In genomic region chr10:17241611-17242333, GRCh38 we compare ENCODE assay signal across 14 cellular contexts. TPM values are rescaled to one million over a fixed set of nuclear protein-coding genes. Genes with fewer than 3 reads are reported as not detected.
DNase-seq lines count a peak whose midpoint lies in the region; ATAC-seq and TF ChIP-seq lines count a peak whose summit lies in the region.
"Had no signal": no experiment of that assay in that cellular context is flagged by ENCODE, and none has a peak within 500 bp of the region (broad histone marks: within the 10 kb centered on the region; RNA-seq: fewer than 3 reads in every experiment).

No MANE protein-coding gene starts in this region.

- H3K9me3 ChIP-seq in trophoblast cell (ENCODE audit: insufficient read depth, low read depth, low read length): no peaks in the 10 kb centered on the region

- no peak overlapping the region for H3K27ac ChIP-seq in trophoblast cell (ENCODE audit: low read depth, low read length)
- H3K27ac ChIP-seq: BLaER1 treated with 17β-estradiol and CSF1 and Interleukin-3, amounts not matched to agents 10 nM and 100 nM; GM23248; HL-60 had no signal

- peak overlapping the region; percentile 17 for H3K27ac Mint-ChIP-seq in activated CD8-positive, alpha-beta memory T cell treated with anti-CD3 and anti-CD28 coated beads, Interleukin-2, amount 10 ng/mL, durations not matched to agents 7 days and 5 days
- peak overlapping the region; percentile 67 for H3K27ac Mint-ChIP-seq in activated naive CD8-positive, alpha-beta T cell treated with anti-CD3 and anti-CD28 coated beads, Interleukin-2, amount 10 ng/mL, durations not matched to agents 7 days and 5 days
- no peak overlapping the region for H3K27ac Mint-ChIP-seq in activated naive CD8-positive, alpha-beta T cell treated with anti-CD3 and anti-CD28 coated beads, Interleukin-2, amount 50 U/mL, for 24 hours
- H3K27ac Mint-ChIP-seq in activated CD8-positive, alpha-beta T cell treated with anti-CD3 and anti-CD28 coated beads for 36 hours: peak overlapping the region; percentile 45
- H3K27ac Mint-ChIP-seq in naive thymus-derived CD8-positive, alpha-beta T cell: peak overlapping the region; percentile 73 to 93 (median 86)

- no peak overlapping the region for H3K9ac ChIP-seq in trophoblast cell (ENCODE audit: low read length)
- H3K9ac ChIP-seq: BLaER1 treated with 17β-estradiol and CSF1 and Interleukin-3, amounts not matched to agents 10 nM and 100 nM; GM23248 had no signal

- H3K27me3 ChIP-seq in trophoblast cell (ENCODE audit: insufficient read depth, low read length): no peaks in the 10 kb centered on the region
- H3K27me3 ChIP-seq: BLaER1 treated with 17β-estradiol and CSF1 and Interleukin-3, amounts not matched to agents 10 nM and 100 nM had no signal

- WGBS in trophoblast cell (ENCODE audit: extremely low coverage, insufficient coverage, insufficient read length): no CpG with 5 or more reads among the region's 5 CpGs

- ATAC-seq in activated CD8-positive, alpha-beta memory T cell treated with anti-CD3 and anti-CD28 coated beads, Interleukin-2, amount 10 ng/mL, durations not matched to agents 7 days and 5 days: no peak
- ATAC-seq in activated naive CD8-positive, alpha-beta T cell treated with anti-CD3 and anti-CD28 coated beads, Interleukin-2, amount 10 ng/mL, durations not matched to agents 7 days and 5 days (ENCODE audit: low read depth): peak; percentile 30
- ATAC-seq in activated naive CD8-positive, alpha-beta T cell treated with anti-CD3 and anti-CD28 coated beads, Interleukin-2, amount 50 U/mL, for 24 hours: no peak
- ATAC-seq in activated CD8-positive, alpha-beta T cell treated with anti-CD3 and anti-CD28 coated beads for 36 hours: peak; percentile 24
- ATAC-seq in naive thymus-derived CD8-positive, alpha-beta T cell: peak; percentile 39 to 69
- ATAC-seq: HCT116 had no signal

- H3K18ac ChIP-seq in trophoblast cell (ENCODE audit: low read length): no peak overlapping the region

- no peak overlapping the region for H3K4ac ChIP-seq in trophoblast cell (ENCODE audit: low read depth, low read length)

- no peak overlapping the region for H2BK12ac ChIP-seq in trophoblast cell (ENCODE audit: low read length)

- no peak overlapping the region for H2AFZ ChIP-seq in trophoblast cell (ENCODE audit: insufficient read depth, low read length, poor library complexity)
- H2AFZ ChIP-seq: GM23248 had no signal

- no peaks in the 10 kb centered on the region for H3K79me2 ChIP-seq in trophoblast cell (ENCODE audit: control insufficient read depth, insufficient read depth, low read length, poor library complexity)

- CTCF ChIA-PET in activated CD8-positive, alpha-beta memory T cell treated with anti-CD3 and anti-CD28 coated beads, Interleukin-2, amount 10 ng/mL, durations not matched to agents 7 days and 5 days (lab: Charles Lee): interaction anchor here (0.6 to 0.7 kb wide), 2 partner anchors 36 to 399 kb away, joined by 3 to 4 read pairs; no protein-coding TSS in a partner anchor
- CTCF ChIA-PET in activated CD8-positive, alpha-beta T cell treated with anti-CD3 and anti-CD28 coated beads for 36 hours (lab: Charles Lee): interaction anchor here (1.4 to 1.6 kb wide), 2 partner anchors 12 to 15 kb away, joined by 3 to 6 read pairs; no protein-coding TSS in a partner anchor

- no peaks in the 10 kb centered on the region for H3K36me3 ChIP-seq in trophoblast cell (ENCODE audit: control insufficient read depth in 1 of 2, insufficient read depth in 2 of 2, low read length in 2 of 2)

- H3K14ac ChIP-seq in trophoblast cell (ENCODE audit: low read length): no peak overlapping the region

- POLR2A ChIA-PET in activated naive CD8-positive, alpha-beta T cell treated with anti-CD3 and anti-CD28 coated beads, Interleukin-2, amount 10 ng/mL, durations not matched to agents 7 days and 5 days (lab: Charles Lee): interaction anchor here (0.7 to 2.1 kb wide), 3 partner anchors 41 to 350 kb away, joined by 4 to 7 read pairs (median 6); partner anchors contain the start of gene TRDMT1
- POLR2A ChIA-PET in activated CD8-positive, alpha-beta T cell treated with anti-CD3 and anti-CD28 coated beads for 36 hours (lab: Charles Lee): interaction anchor here (0.6 to 1.2 kb wide), 2 partner anchors 8 to 11 kb away, joined by 3 read pairs; no protein-coding TSS in a partner anchor
- POLR2A ChIA-PET in naive thymus-derived CD8-positive, alpha-beta T cell (lab: Charles Lee): interaction anchor here (1.4 to 2.3 kb wide), 2 partner anchors 12 to 15 kb away, joined by 5 to 13 read pairs; partner anchors contain the start of gene VIM

- H3K27me3 Mint-ChIP-seq in activated CD8-positive, alpha-beta memory T cell treated with anti-CD3 and anti-CD28 coated beads, Interleukin-2, amount 10 ng/mL, durations not matched to agents 7 days and 5 days: no peaks in the 10 kb centered on the region
- no peaks in the 10 kb centered on the region for H3K27me3 Mint-ChIP-seq in activated naive CD8-positive, alpha-beta T cell treated with anti-CD3 and anti-CD28 coated beads, Interleukin-2, amount 10 ng/mL, durations not matched to agents 7 days and 5 days
- no peaks in the 10 kb centered on the region for H3K27me3 Mint-ChIP-seq in activated naive CD8-positive, alpha-beta T cell treated with anti-CD3 and anti-CD28 coated beads, Interleukin-2, amount 50 U/mL, for 24 hours
- no peaks in the 10 kb centered on the region for H3K27me3 Mint-ChIP-seq in activated CD8-positive, alpha-beta T cell treated with anti-CD3 and anti-CD28 coated beads for 36 hours
- no peaks in the 10 kb centered on the region for H3K27me3 Mint-ChIP-seq in naive thymus-derived CD8-positive, alpha-beta T cell

- no peaks in the 10 kb centered on the region for H3K79me1 ChIP-seq in trophoblast cell (ENCODE audit: low read length)

- H2BK5ac ChIP-seq in trophoblast cell (ENCODE audit: low read depth, low read length, poor library complexity): no peak overlapping the region

- H3K9me3 Mint-ChIP-seq in activated CD8-positive, alpha-beta memory T cell treated with anti-CD3 and anti-CD28 coated beads, Interleukin-2, amount 10 ng/mL, durations not matched to agents 7 days and 5 days (ENCODE audit: low read depth): peaks cover 3% of the 10 kb centered on the region
- peaks cover 6% of the 10 kb centered on the region for H3K9me3 Mint-ChIP-seq in activated naive CD8-positive, alpha-beta T cell treated with anti-CD3 and anti-CD28 coated beads, Interleukin-2, amount 10 ng/mL, durations not matched to agents 7 days and 5 days
- H3K9me3 Mint-ChIP-seq in activated naive CD8-positive, alpha-beta T cell treated with anti-CD3 and anti-CD28 coated beads, Interleukin-2, amount 50 U/mL, for 24 hours: peaks cover 3% of the 10 kb centered on the region
- no peaks in the 10 kb centered on the region for H3K9me3 Mint-ChIP-seq in activated CD8-positive, alpha-beta T cell treated with anti-CD3 and anti-CD28 coated beads for 36 hours
- H3K9me3 Mint-ChIP-seq in naive thymus-derived CD8-positive, alpha-beta T cell: peaks cover 0 to 4% (median 0%) of the 10 kb centered on the region in 9 donors

- H4K91ac ChIP-seq in trophoblast cell (ENCODE audit: low read depth, low read length): no peak overlapping the region

- H3K23ac ChIP-seq in trophoblast cell (ENCODE audit: low read length): no peak overlapping the region

- no peak overlapping the region for H3K4me3 Mint-ChIP-seq in activated CD8-positive, alpha-beta memory T cell treated with anti-CD3 and anti-CD28 coated beads, Interleukin-2, amount 10 ng/mL, durations not matched to agents 7 days and 5 days
- no peak overlapping the region for H3K4me3 Mint-ChIP-seq in activated naive CD8-positive, alpha-beta T cell treated with anti-CD3 and anti-CD28 coated beads, Interleukin-2, amount 10 ng/mL, durations not matched to agents 7 days and 5 days
- no peak overlapping the region for H3K4me3 Mint-ChIP-seq in activated naive CD8-positive, alpha-beta T cell treated with anti-CD3 and anti-CD28 coated beads, Interleukin-2, amount 50 U/mL, for 24 hours
- H3K4me3 Mint-ChIP-seq in activated CD8-positive, alpha-beta T cell treated with anti-CD3 and anti-CD28 coated beads for 36 hours: no peak overlapping the region
- peak overlapping the region in 5 of 10 donors; percentile 19 to 52 (median 26) for H3K4me3 Mint-ChIP-seq in naive thymus-derived CD8-positive, alpha-beta T cell

- H3K36me3 Mint-ChIP-seq in activated CD8-positive, alpha-beta memory T cell treated with anti-CD3 and anti-CD28 coated beads, Interleukin-2, amount 10 ng/mL, durations not matched to agents 7 days and 5 days: peaks cover 11% of the 10 kb centered on the region
- H3K36me3 Mint-ChIP-seq in activated naive CD8-positive, alpha-beta T cell treated with anti-CD3 and anti-CD28 coated beads, Interleukin-2, amount 10 ng/mL, durations not matched to agents 7 days and 5 days: peaks cover 16% of the 10 kb centered on the region
- peaks cover 12% of the 10 kb centered on the region for H3K36me3 Mint-ChIP-seq in activated naive CD8-positive, alpha-beta T cell treated with anti-CD3 and anti-CD28 coated beads, Interleukin-2, amount 50 U/mL, for 24 hours (ENCODE audit: low read depth)
- H3K36me3 Mint-ChIP-seq in activated CD8-positive, alpha-beta T cell treated with anti-CD3 and anti-CD28 coated beads for 36 hours (ENCODE audit: low read depth): peaks cover 2% of the 10 kb centered on the region
- peaks cover 4 to 21% (median 5%) of the 10 kb centered on the region in 3 donors for H3K36me3 Mint-ChIP-seq in naive thymus-derived CD8-positive, alpha-beta T cell

- no peak overlapping the region for H2BK120ac ChIP-seq in trophoblast cell (ENCODE audit: insufficient read depth, low read length, poor library complexity)

- no peak overlapping the region for H4K8ac ChIP-seq in trophoblast cell (ENCODE audit: low read depth, low read length)

- no peak overlapping the region for H2AK5ac ChIP-seq in trophoblast cell (ENCODE audit: low read length)

- no peak for TF ChIP-seq CTCF in activated CD8-positive, alpha-beta T cell treated with anti-CD3 and anti-CD28 coated beads for 36 hours (IDR thresholded peaks at IDR 0.05)

- H3K4me3 ChIP-seq in trophoblast cell (ENCODE audit: low read depth, low read length): no peak overlapping the region
- H3K4me3 ChIP-seq: BLaER1 treated with 17β-estradiol and CSF1 and Interleukin-3, amounts not matched to agents 10 nM and 100 nM; GM23248 had no signal

- no peak overlapping the region for H4K12ac ChIP-seq in trophoblast cell (ENCODE audit: low read depth, low read length)

- H3K4me2 ChIP-seq in trophoblast cell (ENCODE audit: low read length): no peak overlapping the region
- H3K4me2 ChIP-seq: BLaER1 treated with 17β-estradiol and CSF1 and Interleukin-3, amounts not matched to agents 10 nM and 100 nM had no signal

- DNase-seq in activated CD8-positive, alpha-beta memory T cell treated with anti-CD3 and anti-CD28 coated beads, Interleukin-2, amount 10 ng/mL, durations not matched to agents 7 days and 5 days: no peak
- DNase-seq in activated CD8-positive, alpha-beta memory T cell treated with anti-CD3 and anti-CD28 coated beads, Interleukin-2, amount 50 U/mL, for 4 hours: no peak
- DNase-seq in activated naive CD8-positive, alpha-beta T cell treated with anti-CD3 and anti-CD28 coated beads, Interleukin-2, amount 10 ng/mL, durations not matched to agents 7 days and 5 days: no peak
- DNase-seq in activated naive CD8-positive, alpha-beta T cell treated with anti-CD3 and anti-CD28 coated beads, Interleukin-2, amount 50 U/mL, for 24 hours: no peak
- no peak for DNase-seq in activated CD8-positive, alpha-beta T cell treated with anti-CD3 and anti-CD28 coated beads for 36 hours
- peak in 3 of 10 donors; percentile 17 to 29 (median 26) for DNase-seq in naive thymus-derived CD8-positive, alpha-beta T cell
- DNase-seq in trophoblast cell: no peak
- DNase-seq in NCI-H1092 treated with DMSO at 0.1 percent for 48 hours (lab: John Stamatoyannopoulos, UW): no peak
- DNase-seq: 8988T, DMS53, GM23248 had no signal

- H3K4me1 Mint-ChIP-seq in activated CD8-positive, alpha-beta memory T cell treated with anti-CD3 and anti-CD28 coated beads, Interleukin-2, amount 10 ng/mL, durations not matched to agents 7 days and 5 days: peaks cover 2% of the 10 kb centered on the region
- H3K4me1 Mint-ChIP-seq in activated naive CD8-positive, alpha-beta T cell treated with anti-CD3 and anti-CD28 coated beads, Interleukin-2, amount 10 ng/mL, durations not matched to agents 7 days and 5 days: peaks cover 10% of the 10 kb centered on the region
- peaks cover 5% of the 10 kb centered on the region for H3K4me1 Mint-ChIP-seq in activated naive CD8-positive, alpha-beta T cell treated with anti-CD3 and anti-CD28 coated beads, Interleukin-2, amount 50 U/mL, for 24 hours
- peaks cover 7% of the 10 kb centered on the region for H3K4me1 Mint-ChIP-seq in activated CD8-positive, alpha-beta T cell treated with anti-CD3 and anti-CD28 coated beads for 36 hours (ENCODE audit: low read depth)
- H3K4me1 Mint-ChIP-seq in naive thymus-derived CD8-positive, alpha-beta T cell: peaks cover 5 to 25% (median 12%) of the 10 kb centered on the region in 4 donors

- H3K4me1 ChIP-seq in trophoblast cell (ENCODE audit: control insufficient read depth in 1 of 2, insufficient read depth in 2 of 2, low read length in 2 of 2): no peaks in the 10 kb centered on the region
- H3K4me1 ChIP-seq: BLaER1 treated with 17β-estradiol and CSF1 and Interleukin-3, amounts not matched to agents 10 nM and 100 nM had no signal

- intact Hi-C loops in activated CD8-positive, alpha-beta T cell treated with anti-CD3 and anti-CD28 coated beads for 36 hours (cut with micrococcal nuclease): no loop called here

RNA-seq across cellular contexts. Expression of gene VIM, which starts 13.7 kb away (rescaled TPM):
- 1,000 to 10,000 TPM; 1,771 to 2,143 TPM for total RNA-seq in activated CD8-positive, alpha-beta memory T cell treated with anti-CD3 and anti-CD28 coated beads, Interleukin-2, amount 10 ng/mL, durations not matched to agents 7 days and 5 days
- total RNA-seq in activated naive CD8-positive, alpha-beta T cell treated with anti-CD3 and anti-CD28 coated beads, Interleukin-2, amount 10 ng/mL, durations not matched to agents 7 days and 5 days: 1,000 to 10,000 TPM; 1,681 to 1,738 TPM
- total RNA-seq in activated CD8-positive, alpha-beta T cell treated with anti-CD3 and anti-CD28 coated beads for 36 hours: 100 to 1,000 TPM; 590 to 602 TPM
- 100 to 1,000 TPM; 593 to 621 TPM for total RNA-seq in naive thymus-derived CD8-positive, alpha-beta T cell
- 100 to 1,000 TPM; 295 to 479 (median 434) TPM for polyA plus RNA-seq in naive thymus-derived CD8-positive, alpha-beta T cell
- 408 and 429 TPM in 2 replicates for polyA plus RNA-seq in trophoblast cell (2013)

RNA-seq across cellular contexts. Expression of gene TRDMT1, which starts 40.3 kb away (rescaled TPM):
- 1 to 10 TPM; 7.7 to 9.2 TPM for total RNA-seq in activated CD8-positive, alpha-beta memory T cell treated with anti-CD3 and anti-CD28 coated beads, Interleukin-2, amount 10 ng/mL, durations not matched to agents 7 days and 5 days
- 10 to 100 TPM; 15.3 to 17.1 TPM for total RNA-seq in activated naive CD8-positive, alpha-beta T cell treated with anti-CD3 and anti-CD28 coated beads, Interleukin-2, amount 10 ng/mL, durations not matched to agents 7 days and 5 days
- 1 to 10 TPM; 4.4 to 4.5 TPM for total RNA-seq in activated CD8-positive, alpha-beta T cell treated with anti-CD3 and anti-CD28 coated beads for 36 hours
- 10 to 100 TPM; 17.9 to 22.6 TPM for total RNA-seq in naive thymus-derived CD8-positive, alpha-beta T cell
- polyA plus RNA-seq in naive thymus-derived CD8-positive, alpha-beta T cell: 10 to 100 TPM in 2 of 3 donors, 1 to 10 TPM in 1; 6.9 to 10.7 (median 10.6) TPM
- 2.7 and 3.1 TPM in 2 replicates for polyA plus RNA-seq in trophoblast cell (2013)

Comparison
In these comparisons a context has a peak if more than half of its experiments do, and no peak if none do; other contexts are left out.
1. ATAC-seq: peak in activated naive CD8-positive, alpha-beta T cell treated with anti-CD3 and anti-CD28 coated beads, Interleukin-2, amount 10 ng/mL, durations not matched to agents 7 days and 5 days (single experiment), activated CD8-positive, alpha-beta T cell treated with anti-CD3 and anti-CD28 coated beads for 36 hours (single experiment) and naive thymus-derived CD8-positive, alpha-beta T cell (2 of 2); none in activated CD8-positive, alpha-beta memory T cell treated with anti-CD3 and anti-CD28 coated beads, Interleukin-2, amount 10 ng/mL, durations not matched to agents 7 days and 5 days (single experiment) and activated naive CD8-positive, alpha-beta T cell treated with anti-CD3 and anti-CD28 coated beads, Interleukin-2, amount 50 U/mL, for 24 hours (single experiment).